8 cellular contexts compared by ENCODE assay signal in the genomic region with DNA sequence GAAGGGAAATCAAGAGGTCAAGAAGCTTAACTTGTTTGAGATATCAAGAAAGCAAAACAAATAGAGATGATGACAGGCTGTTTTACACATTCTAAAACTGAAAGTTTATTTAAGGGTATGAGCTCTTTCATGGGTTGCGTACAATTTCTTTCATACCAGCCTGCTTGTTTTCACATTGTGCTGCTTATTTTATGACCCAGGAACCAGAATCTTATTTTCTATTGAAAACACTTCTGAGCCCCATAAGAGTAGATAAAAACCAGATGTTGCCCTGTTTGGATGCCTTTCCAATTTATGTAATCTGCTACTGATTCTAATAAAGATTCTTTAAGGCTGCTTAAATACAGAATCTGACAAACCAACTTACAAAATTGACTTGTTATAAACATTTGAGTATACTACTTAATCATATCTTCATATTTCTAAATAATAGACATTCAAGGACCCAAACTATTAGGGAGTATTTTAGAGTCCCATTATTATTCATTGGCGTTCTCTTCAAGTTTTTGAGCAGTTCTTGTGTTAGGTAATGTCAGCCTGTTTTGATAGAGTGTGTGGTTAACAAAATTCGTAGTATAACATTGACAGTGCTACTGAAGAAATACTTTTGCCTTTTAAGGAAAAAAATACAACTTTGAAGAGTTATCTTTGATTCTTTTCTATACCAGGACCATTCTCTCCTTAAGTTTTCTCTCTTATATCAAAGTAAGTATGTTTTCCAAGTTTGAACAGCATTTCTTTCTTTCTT.
DNase-seq lines count a peak whose midpoint lies in the region; ATAC-seq and TF ChIP-seq lines count a peak whose summit lies in the region.

No MANE protein-coding gene starts in this region.

- CTCF ChIA-PET in WTC11 (lab: Charles Lee) = no interaction called here

- intact Hi-C loops in Right ventricle myocardium inferior (cut with DNase I) = no loop called here
- intact Hi-C loops in cardiac septum (cut with DNase I) = no loop called here

- peaks cover 35% of the 10 kb centered on the region for H3K36me3 ChIP-seq in right atrium auricular region

- in situ Hi-C loops in ACHN (cut with HindIII; ENCODE audit: low pct_ligation_motif_present, low pct_unique_long_range_greater_than_20kb, low sequenced_read_pairs) = no loop called here

- POLR2A ChIA-PET in WTC11 (lab: Charles Lee) = no interaction called here

- TF ChIP-seq CTCF in right atrium auricular region (IDR thresholded peaks at IDR 0.05) (no peak), WTC11 (IDR thresholded peaks at IDR 0.05) (no peak)

- H3K4me3 Mint-ChIP-seq in WTC11 = no peak overlapping the region

- ATAC-seq in Right ventricle myocardium inferior = peak; percentile 38
- ATAC-seq in HG03571 (IDR thresholded peaks at IDR 0.05; ENCODE audit: unreplicated experiment) = peak; percentile 69
- ATAC-seq in WTC11 = no peak

- H3K9me3 ChIP-seq in right atrium auricular region = no peaks in the 10 kb centered on the region

- H3K27ac Mint-ChIP-seq in WTC11 = no peak overlapping the region

- H3K4me3 ChIP-seq in right atrium auricular region = no peak overlapping the region

- no peaks in the 10 kb centered on the region for H3K27me3 Mint-ChIP-seq in WTC11 (ENCODE audit: low read depth)

- H3K36me3 Mint-ChIP-seq in WTC11 = no peaks in the 10 kb centered on the region

- H3K4me1 ChIP-seq in right atrium auricular region = peaks cover 0 to 89% of the 10 kb centered on the region in 2 donors

- no peaks in the 10 kb centered on the region for H3K27me3 ChIP-seq in right atrium auricular region

- peak overlapping the region; percentile 63 to 70 for H3K27ac ChIP-seq in right atrium auricular region

- DNase-seq in Right ventricle myocardium inferior (ENCODE audit: missing footprints) (no peak), cardiac septum (ENCODE audit: low spot score) (no peak), right atrium auricular region (ENCODE audit: low spot score) (no peak), WTC11 (ENCODE audit: low spot score) (no peak), amniotic stem cell (lab: John Stamatoyannopoulos, UW) (no peak), ACHN (no peak)
- DNase-seq in NK-92 treated with Interleukin-12 subunit alpha and Interleukin-12 subunit beta, amount 100 ng/mL, for 24 hours (lab: John Stamatoyannopoulos, UW) = no peak

- peaks cover 9% of the 10 kb centered on the region for H3K4me1 Mint-ChIP-seq in WTC11

- H3K9me3 Mint-ChIP-seq in WTC11 = no peaks in the 10 kb centered on the region

TF ChIP-seq in WTC11, 78 proteins besides CTCF, POLR2A, EP300 and RAD21:
- TF ChIP-seq NR1H2 (CRISPR knock-in tag; IDR thresholded peaks at IDR 0.05) (no peak), NR2C2 (CRISPR knock-in tag; IDR thresholded peaks at IDR 0.05) (no peak), ZNF317 (CRISPR knock-in tag; IDR thresholded peaks at IDR 0.05; ENCODE audit: borderline replicate concordance, low read depth) (no peak), NR3C1 (CRISPR knock-in tag; conservative IDR thresholded peaks at IDR 0.05; ENCODE audit: low read depth) (no peak)
- TF ChIP-seq, protein P1, sequence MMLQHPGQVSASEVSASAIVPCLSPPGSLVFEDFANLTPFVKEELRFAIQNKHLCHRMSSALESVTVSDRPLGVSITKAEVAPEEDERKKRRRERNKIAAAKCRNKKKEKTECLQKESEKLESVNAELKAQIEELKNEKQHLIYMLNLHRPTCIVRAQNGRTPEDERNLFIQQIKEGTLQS (CRISPR knock-in tag; conservative IDR thresholded peaks at IDR 0.05) = no peak
- TF ChIP-seq, protein P2, sequence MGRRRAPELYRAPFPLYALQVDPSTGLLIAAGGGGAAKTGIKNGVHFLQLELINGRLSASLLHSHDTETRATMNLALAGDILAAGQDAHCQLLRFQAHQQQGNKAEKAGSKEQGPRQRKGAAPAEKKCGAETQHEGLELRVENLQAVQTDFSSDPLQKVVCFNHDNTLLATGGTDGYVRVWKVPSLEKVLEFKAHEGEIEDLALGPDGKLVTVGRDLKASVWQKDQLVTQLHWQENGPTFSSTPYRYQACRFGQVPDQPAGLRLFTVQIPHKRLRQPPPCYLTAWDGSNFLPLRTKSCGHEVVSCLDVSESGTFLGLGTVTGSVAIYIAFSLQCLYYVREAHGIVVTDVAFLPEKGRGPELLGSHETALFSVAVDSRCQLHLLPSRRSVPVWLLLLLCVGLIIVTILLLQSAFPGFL (CRISPR knock-in tag; IDR thresholded peaks at IDR 0.05; ENCODE audit: borderline replicate concordance) = no peak
- TF ChIP-seq, protein P3, sequence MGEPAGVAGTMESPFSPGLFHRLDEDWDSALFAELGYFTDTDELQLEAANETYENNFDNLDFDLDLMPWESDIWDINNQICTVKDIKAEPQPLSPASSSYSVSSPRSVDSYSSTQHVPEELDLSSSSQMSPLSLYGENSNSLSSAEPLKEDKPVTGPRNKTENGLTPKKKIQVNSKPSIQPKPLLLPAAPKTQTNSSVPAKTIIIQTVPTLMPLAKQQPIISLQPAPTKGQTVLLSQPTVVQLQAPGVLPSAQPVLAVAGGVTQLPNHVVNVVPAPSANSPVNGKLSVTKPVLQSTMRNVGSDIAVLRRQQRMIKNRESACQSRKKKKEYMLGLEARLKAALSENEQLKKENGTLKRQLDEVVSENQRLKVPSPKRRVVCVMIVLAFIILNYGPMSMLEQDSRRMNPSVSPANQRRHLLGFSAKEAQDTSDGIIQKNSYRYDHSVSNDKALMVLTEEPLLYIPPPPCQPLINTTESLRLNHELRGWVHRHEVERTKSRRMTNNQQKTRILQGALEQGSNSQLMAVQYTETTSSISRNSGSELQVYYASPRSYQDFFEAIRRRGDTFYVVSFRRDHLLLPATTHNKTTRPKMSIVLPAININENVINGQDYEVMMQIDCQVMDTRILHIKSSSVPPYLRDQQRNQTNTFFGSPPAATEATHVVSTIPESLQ (CRISPR knock-in tag; IDR thresholded peaks at IDR 0.05) = no peak
